Comparison of ENCODE assay signal across 32 cellular contexts in genomic region chr1:175094626-175095025, GRCh38. TPM values are rescaled to one million over a fixed set of nuclear protein-coding genes. Genes with fewer than 3 reads are reported as not detected.
"Had no signal": no experiment of that assay in that cellular context is flagged by ENCODE, and none has a peak within 500 bp of the region (broad histone marks: within the 10 kb centered on the region; RNA-seq: fewer than 3 reads in every experiment).

No MANE protein-coding gene starts in this region.

- H3K27me3 ChIP-seq: SJCRH30 had no signal

- H3K9me3 ChIP-seq: SJCRH30 had no signal

- H3K4me3 ChIP-seq: SJCRH30, SK-N-MC had no signal

- H3K36me3 ChIP-seq: SJCRH30 had no signal

- DNase-seq: activated CD4-positive, alpha-beta memory T cell treated with anti-CD3 and anti-CD28 coated beads for 36 hours; activated CD4-positive, alpha-beta T cell treated with anti-CD3 and anti-CD28 coated beads for 36 hours; activated CD4-positive, alpha-beta T cell treated with anti-CD3 and anti-CD28 coated beads, Interleukin-2, amount 50 U/mL, for 1 hour; activated CD8-positive, alpha-beta memory T cell treated with anti-CD3 and anti-CD28 coated beads, Interleukin-2, amount 50 U/mL, for 4 hours; activated effector memory CD4-positive, alpha-beta T cell treated with Interleukin-2 at 50 U/mL for 16 hours; activated naive CD4-positive, alpha-beta T cell treated with anti-CD3 and anti-CD28 coated beads, Interleukin-2, amount 10 ng/mL, durations not matched to agents 7 days and 5 days; activated naive CD8-positive, alpha-beta T cell treated with anti-CD3 and anti-CD28 coated beads, Interleukin-2, amount 50 U/mL, for 24 hours; activated T-cell treated with anti-CD3 and anti-CD28 coated beads for 4 hours; activated T-cell treated with anti-CD3 and anti-CD28 coated beads, Interleukin-2, amount 50 U/mL, for 4 hours; anterior cingulate cortex; caudate nucleus; cerebellar nuclear complex; KG1; MM.1S; MV-4-11; NCI-H1092 treated with DMSO at 0.1 percent for 48 hours; NCI-H1694; NCI-H1930; NCI-H2081 treated with DMSO at 0.1 percent for 48 hours; NCI-H2171; NCI-H446 treated with DMSO at 0.1 percent for 48 hours; NCI-H524; NCI-H774; SJCRH30; T1000 had no signal

- ATAC-seq: activated CD4-positive, alpha-beta T cell treated with anti-CD3 and anti-CD28 coated beads for 36 hours; activated naive CD8-positive, alpha-beta T cell treated with anti-CD3 and anti-CD28 coated beads, Interleukin-2, amount 50 U/mL, for 24 hours; activated T-cell treated with anti-CD3 and anti-CD28 coated beads, Interleukin-2, amount 50 U/mL, for 4 hours; Panc1 had no signal

- H3K27ac ChIP-seq: SJCRH30, SK-N-MC had no signal

RNA-seq across cellular contexts. Expression of gene TNN, which starts 27.0 kb away (rescaled TPM):
- total RNA-seq: activated T-cell treated with anti-CD3 and anti-CD28 coated beads, Interleukin-2, amount 50 U/mL, for 4 hours; bronchial epithelial cell; LHCN-M2; RPMI7951; SJCRH30; T-helper 1 cell treated with Interleukin-12 subunit alpha and Interleukin-12 subunit beta and Interleukin-4 antibody, amounts not matched to agents 30 ng/mL and 1 ng/mL, for 36 hours; T-helper 2 cell treated with Interferon-gamma antibody and Interleukin-4, amounts not matched to agents 100 ng/mL and 5 ng/mL, for 36 hours had no signal
